Comparison of ENCODE assay signal across 19 cellular contexts in the genomic region with DNA sequence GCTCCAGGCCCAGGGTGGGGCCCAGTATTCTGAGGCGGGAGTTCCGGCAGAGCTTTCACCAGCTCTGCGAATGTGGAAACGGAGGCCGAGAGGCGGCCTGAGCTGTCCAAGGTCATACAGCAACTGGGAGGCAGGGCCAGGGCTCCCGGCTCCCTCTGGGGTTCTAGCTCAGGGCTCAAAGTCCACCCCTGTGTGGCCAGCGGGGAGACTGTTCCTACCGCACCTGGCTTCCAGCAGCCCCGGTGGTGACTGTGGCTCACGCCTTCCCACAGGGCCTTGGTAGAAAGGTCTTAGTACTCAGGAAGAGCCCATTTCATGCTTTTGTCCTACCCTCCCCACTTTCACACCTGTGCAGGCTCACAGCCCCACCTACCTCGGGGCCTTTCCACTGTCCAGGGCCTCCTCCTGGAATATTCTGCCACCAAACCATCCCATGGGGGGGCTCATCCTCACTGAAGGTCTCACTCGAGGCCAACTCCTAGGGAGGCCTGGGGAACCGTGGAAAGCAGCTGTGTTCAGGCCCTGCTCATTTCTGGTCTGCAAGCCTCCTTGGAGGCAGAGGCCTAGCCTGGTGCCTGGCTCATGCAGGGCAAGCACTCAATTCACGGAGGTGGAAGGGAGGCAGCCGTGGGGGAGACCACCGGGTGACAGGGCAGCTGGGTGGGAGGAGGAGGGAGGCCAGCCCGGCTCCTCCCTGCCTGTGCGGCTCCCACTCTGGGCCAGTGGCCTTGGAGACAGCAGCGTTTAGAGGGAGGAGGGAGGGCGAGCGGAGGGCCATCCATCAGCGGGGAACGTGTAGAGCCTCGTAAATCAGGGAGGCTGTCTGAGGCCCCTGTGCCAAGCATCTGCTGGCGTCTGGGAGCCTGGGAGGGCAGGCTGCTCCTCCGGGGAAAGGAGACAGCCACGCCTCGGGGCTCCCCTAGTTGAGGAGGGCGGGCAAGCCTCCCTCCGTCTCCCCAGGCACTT. TPM values are rescaled to one million over a fixed set of nuclear protein-coding genes. Genes with fewer than 3 reads are reported as not detected.
DNase-seq lines count a peak whose midpoint lies in the region; ATAC-seq and TF ChIP-seq lines count a peak whose summit lies in the region.
"Had no signal": no experiment of that assay in that cellular context is flagged by ENCODE, and none has a peak within 500 bp of the region (broad histone marks: within the 10 kb centered on the region; RNA-seq: fewer than 3 reads in every experiment).

No MANE protein-coding gene starts in this region.

- H3K27me3 ChIP-seq in Peyer's patch (no peaks in the 10 kb centered on the region), hepatocyte (peaks cover 8% of the 10 kb centered on the region)
- peaks cover 4% of the 10 kb centered on the region for H3K27me3 ChIP-seq in CD4-positive, alpha-beta T cell (ENCODE audit: control insufficient read depth, insufficient read depth, low read length)
- H3K27me3 ChIP-seq: SJCRH30 had no signal

- no peak overlapping the region for H3K4me2 ChIP-seq in hepatocyte

- H3K79me2 ChIP-seq in hepatocyte, result no peaks in the 10 kb centered on the region

- TF ChIP-seq CTCF in Peyer's patch (IDR thresholded peaks at IDR 0.05) (no peak), hepatocyte (IDR thresholded peaks at IDR 0.05; ENCODE audit: poor library complexity) (no peak), progenitor cell of endocrine pancreas (IDR thresholded peaks at IDR 0.05; ENCODE audit: unreplicated experiment) (no peak)
- no peak for TF ChIP-seq CTCF in CD4-positive, alpha-beta T cell (IDR thresholded peaks at IDR 0.05)

- intact Hi-C loops in CD4-positive, alpha-beta T cell (cut with DNase I, micrococcal nuclease), result no loop called here

- H3K27me3 Mint-ChIP-seq in progenitor cell of endocrine pancreas, result peaks cover 20% of the 10 kb centered on the region
- peaks cover 19% of the 10 kb centered on the region for H3K27me3 Mint-ChIP-seq in CD4-positive, alpha-beta T cell

- no peaks in the 10 kb centered on the region for H3K9me3 Mint-ChIP-seq in progenitor cell of endocrine pancreas (ENCODE audit: low read depth)
- H3K9me3 Mint-ChIP-seq in CD4-positive, alpha-beta T cell, result no peaks in the 10 kb centered on the region
- H3K9me3 Mint-ChIP-seq: activated T-cell treated with anti-CD3 and anti-CD28 coated beads, Interleukin-2, amount 50 U/mL, for 4 hours had no signal

- no peak for TF ChIP-seq POLR2A in Peyer's patch (IDR thresholded peaks at IDR 0.05)

- no peak overlapping the region for H2AFZ ChIP-seq in hepatocyte

- peaks cover 3% of the 10 kb centered on the region for H3K36me3 Mint-ChIP-seq in progenitor cell of endocrine pancreas (ENCODE audit: insufficient read depth)
- no peaks in the 10 kb centered on the region for H3K36me3 Mint-ChIP-seq in CD4-positive, alpha-beta T cell (ENCODE audit: low read depth)

- no peak overlapping the region for H3K27ac ChIP-seq in Peyer's patch
- H3K27ac ChIP-seq in hepatocyte, result peak overlapping the region; percentile 83
- no peak overlapping the region for H3K27ac ChIP-seq in CD4-positive, alpha-beta T cell (ENCODE audit: low read depth, low read length)
- H3K27ac ChIP-seq: SJCRH30 had no signal

- H3K4me3 ChIP-seq in Peyer's patch, result no peak overlapping the region
- H3K4me3 ChIP-seq in hepatocyte, result no peak overlapping the region
- H3K4me3 ChIP-seq: SJCRH30 had no signal

- peak overlapping the region; percentile 78 for H3K27ac Mint-ChIP-seq in progenitor cell of endocrine pancreas
- H3K27ac Mint-ChIP-seq in CD4-positive, alpha-beta T cell, result no peak overlapping the region

- WGBS in hepatocyte (ENCODE audit: low lambda C conversion rate, missing lambda C conversion rate), result 61% methylated on average over 31 of the region's 31 CpGs

- no peaks in the 10 kb centered on the region for H3K36me3 ChIP-seq in Peyer's patch
- H3K36me3 ChIP-seq in hepatocyte (replicated peaks; ENCODE audit: insufficient read depth, low read depth), result no peaks in the 10 kb centered on the region
- H3K36me3 ChIP-seq: SJCRH30 had no signal

- H3K4me1 ChIP-seq in Peyer's patch (no peaks in the 10 kb centered on the region), hepatocyte (ENCODE audit: insufficient read depth) (peaks cover 22% of the 10 kb centered on the region)
- H3K4me1 ChIP-seq: SJCRH30 had no signal

- POLR2A ChIA-PET in CD4-positive, alpha-beta T cell (lab: Charles Lee), result no interaction called here

- CTCF ChIA-PET in CD4-positive, alpha-beta T cell (lab: Charles Lee), result no interaction called here

- H3K4me3 Mint-ChIP-seq in progenitor cell of endocrine pancreas (ENCODE audit: low read depth), result no peak overlapping the region
- H3K4me3 Mint-ChIP-seq in CD4-positive, alpha-beta T cell, result no peak overlapping the region
- H3K4me3 Mint-ChIP-seq: activated T-cell treated with anti-CD3 and anti-CD28 coated beads, Interleukin-2, amount 50 U/mL, for 4 hours had no signal

- H3K4me1 Mint-ChIP-seq in progenitor cell of endocrine pancreas (ENCODE audit: low read depth), result no peaks in the 10 kb centered on the region
- no peaks in the 10 kb centered on the region for H3K4me1 Mint-ChIP-seq in CD4-positive, alpha-beta T cell (ENCODE audit: low read depth)

- peak; percentile 33 for DNase-seq in NCI-H1436 (lab: John Stamatoyannopoulos, UW)
- peak in 2 of 3 donors; percentile 55 to 63 for DNase-seq in Peyer's patch
- peak; percentile 62 for DNase-seq in hepatocyte (ENCODE audit: low spot score)
- no peak for DNase-seq in progenitor cell of endocrine pancreas (ENCODE audit: low spot score, unreplicated experiment)
- DNase-seq in activated CD8-positive, alpha-beta memory T cell treated with anti-CD3 and anti-CD28 coated beads, Interleukin-2, amount 50 U/mL, for 4 hours, result no peak
- DNase-seq in CD4-positive, alpha-beta T cell, result no peak
- DNase-seq: activated T-cell treated with anti-CD3 and anti-CD28 coated beads, Interleukin-2, amount 50 U/mL, for 4 hours; central memory CD4-positive, alpha-beta T cell; effector memory CD4-positive, alpha-beta T cell; NCI-H2107; SJCRH30; stimulated activated CD4-positive, alpha-beta T cell treated with anti-CD3 and anti-CD28 coated beads, Interleukin-2, amount 100 ng/mL, for 24 hours had no signal

- no peaks in the 10 kb centered on the region for H4K20me1 ChIP-seq in hepatocyte (ENCODE audit: insufficient read depth, poor library complexity, severe bottlenecking)

- no peaks in the 10 kb centered on the region for H3K9me2 ChIP-seq in hepatocyte (replicated peaks; ENCODE audit: insufficient read depth)

- ATAC-seq in HG03442 (IDR thresholded peaks at IDR 0.05; ENCODE audit: unreplicated experiment), result no peak
- no peak for ATAC-seq in GM21737 (IDR thresholded peaks at IDR 0.05; ENCODE audit: unreplicated experiment)
- ATAC-seq in CD4-positive, alpha-beta T cell (ENCODE audit: poor library complexity), result no peak
- ATAC-seq: activated T-cell treated with anti-CD3 and anti-CD28 coated beads, Interleukin-2, amount 50 U/mL, for 4 hours had no signal

- H3K9me3 ChIP-seq in Peyer's patch (no peaks in the 10 kb centered on the region), hepatocyte (ENCODE audit: low read depth) (no peaks in the 10 kb centered on the region)
- no peaks in the 10 kb centered on the region for H3K9me3 ChIP-seq in CD4-positive, alpha-beta T cell (ENCODE audit: control insufficient read depth, low read length)
- H3K9me3 ChIP-seq: SJCRH30 had no signal

RNA-seq across cellular contexts. Expression of a gene that starts 12.7 kb away (rescaled TPM):
- total RNA-seq in Peyer's patch (10 to 100 TPM in 1 of 4 donors, 1 to 10 TPM in 3; 4.2 to 29.7 (median 6.1) TPM), hepatocyte (1.4 and 1.6 TPM in 2 replicates), progenitor cell of endocrine pancreas (1.2 and 1.3 TPM in 2 replicates)
- 0.59 and 1.1 TPM in 2 replicates for polyA plus RNA-seq in hepatocyte
- under 1 TPM; 0.08 to 0.34 TPM for total RNA-seq in CD4-positive, alpha-beta T cell
- total RNA-seq: HT-29, SJCRH30 had no signal
- polyA plus RNA-seq: BJ had no signal

RNA-seq across cellular contexts. Expression of a gene that starts 56.8 kb away (rescaled TPM):
- total RNA-seq in Peyer's patch (not detected), hepatocyte (not detected in 2 replicates), progenitor cell of endocrine pancreas (not detected in 2 replicates)
- polyA plus RNA-seq in hepatocyte, result not detected in 2 replicates
- total RNA-seq in CD4-positive, alpha-beta T cell, result not detected
- total RNA-seq: activated T-cell treated with anti-CD3 and anti-CD28 coated beads, Interleukin-2, amount 50 U/mL, for 4 hours; HT-29; M059J; myocyte; SJCRH30; temporal lobe had no signal
- polyA plus RNA-seq: BJ had no signal

Comparison
In these comparisons a context has a peak if more than half of its experiments do, and no peak if none do; other contexts are left out.
1. DNase-seq: peak in NCI-H1436 (single experiment), Peyer's patch (2 of 3) and hepatocyte (single experiment); none in progenitor cell of endocrine pancreas (single experiment), activated CD8-positive, alpha-beta memory T cell treated with anti-CD3 and anti-CD28 coated beads, Interleukin-2, amount 50 U/mL, for 4 hours (single experiment) and CD4-positive, alpha-beta T cell (0 of 10).